ENCODE assay signal across 16 cellular contexts in the genomic region with DNA sequence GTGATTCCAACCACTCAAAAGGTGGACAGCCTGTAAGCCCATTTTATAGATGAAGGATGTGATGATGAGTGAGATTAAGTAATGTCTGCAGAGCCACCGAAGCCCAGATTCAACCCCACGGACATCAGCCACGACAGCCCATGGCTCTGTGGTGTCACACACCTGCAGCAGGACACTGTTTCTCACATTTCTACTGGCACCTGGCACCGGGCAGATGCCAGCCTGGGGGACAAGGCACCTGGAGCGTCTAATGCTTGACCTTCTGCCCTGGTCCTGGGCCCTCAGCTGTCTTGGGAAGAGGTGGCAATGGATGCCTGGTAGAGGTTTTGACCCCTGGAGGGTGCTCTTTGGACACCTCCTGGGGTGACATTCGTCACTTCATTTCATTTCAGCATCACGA.
DNase-seq lines count a peak whose midpoint lies in the region; TF ChIP-seq lines count a peak whose summit lies in the region.
"Had no signal": no experiment of that assay in that cellular context is flagged by ENCODE, and none has a peak within 500 bp of the region (broad histone marks: within the 10 kb centered on the region; RNA-seq: fewer than 3 reads in every experiment).

No MANE protein-coding gene starts in this region.

- peak; percentile 17; the same call in 1 of the 2 replicates for TF ChIP-seq CTCF in OCI-LY1 (IDR thresholded peaks at IDR 0.05; ENCODE audit: low read length)
- TF ChIP-seq CTCF in endodermal cell (conservative IDR thresholded peaks at IDR 0.05): no peak
- TF ChIP-seq CTCF in suprapubic skin (IDR thresholded peaks at IDR 0.05): no peak

- H3K9ac ChIP-seq in OCI-LY1 (ENCODE audit: low read length) (peak overlapping the region; percentile 71), endodermal cell (ENCODE audit: extremely low read depth, low read length, poor library complexity, severe bottlenecking) (no peak overlapping the region)

- CTCF ChIA-PET in activated CD4-positive, alpha-beta memory T cell treated with anti-CD3 and anti-CD28 coated beads for 36 hours (lab: Charles Lee): no interaction called here
- CTCF ChIA-PET in activated CD4-positive, alpha-beta memory T cell treated with anti-CD3 and anti-CD28 coated beads, Interleukin-2, amount 10 ng/mL, durations not matched to agents 7 days and 5 days (lab: Charles Lee): no interaction called here
- CTCF ChIA-PET in activated naive CD4-positive, alpha-beta T cell treated with anti-CD3 and anti-CD28 coated beads for 36 hours (lab: Charles Lee): no interaction called here

- H3K4me3 ChIP-seq in OCI-LY1 (ENCODE audit: low read depth, low read length, poor library complexity, severe bottlenecking): no peak overlapping the region
- no peak overlapping the region for H3K4me3 ChIP-seq in endodermal cell (ENCODE audit: low read length)
- H3K4me3 ChIP-seq in suprapubic skin: no peak overlapping the region

- H3K9me3 ChIP-seq in OCI-LY1 (ENCODE audit: low read length): no peaks in the 10 kb centered on the region
- H3K9me3 ChIP-seq in endodermal cell (ENCODE audit: control insufficient read depth, low read length): no peaks in the 10 kb centered on the region
- no peaks in the 10 kb centered on the region for H3K9me3 ChIP-seq in suprapubic skin

- peak overlapping the region; percentile 63 for H3K4me2 ChIP-seq in OCI-LY1 (ENCODE audit: low read length)

- H3K36me3 ChIP-seq in OCI-LY1 (ENCODE audit: insufficient read depth, low read length) (no peaks in the 10 kb centered on the region), endodermal cell (ENCODE audit: control insufficient read depth, insufficient read depth, low read length) (no peaks in the 10 kb centered on the region), suprapubic skin (no peaks in the 10 kb centered on the region)

- DNase-seq in activated CD4-positive, alpha-beta memory T cell treated with anti-CD3 and anti-CD28 coated beads for 36 hours: no peak
- DNase-seq in activated CD4-positive, alpha-beta memory T cell treated with anti-CD3 and anti-CD28 coated beads, Interleukin-2, amount 10 ng/mL, durations not matched to agents 7 days and 5 days: no peak
- DNase-seq in endodermal cell (peak; percentile 36), suprapubic skin (ENCODE audit: low spot score in 2 of 2) (peak; percentile 41 to 53), AG08396 (ENCODE audit: low spot score) (no peak), ureter (ENCODE audit: low spot score) (no peak)
- no peak for DNase-seq in activated naive CD4-positive, alpha-beta T cell treated with anti-CD3 and anti-CD28 coated beads for 36 hours
- DNase-seq: C1 segment of cervical spinal cord, DMS 273 treated with DMSO at 0.1 percent for 48 hours, Kasumi-1, NCI-H1417, NCI-H2029, NCI-H2171, NCI-H446, PC-3 had no signal

- no peaks in the 10 kb centered on the region for H3K27me3 ChIP-seq in OCI-LY1 (ENCODE audit: insufficient read depth, low read length)
- H3K27me3 ChIP-seq in endodermal cell (ENCODE audit: control insufficient read depth, insufficient read depth, low read length, poor library complexity, severe bottlenecking): no peaks in the 10 kb centered on the region
- no peaks in the 10 kb centered on the region for H3K27me3 ChIP-seq in suprapubic skin

- H3F3A ChIP-seq in OCI-LY1 (ENCODE audit: insufficient read depth, low read length): peaks cover 21% of the 10 kb centered on the region

- no peak overlapping the region for H2AFZ ChIP-seq in OCI-LY1 (ENCODE audit: low read length)

- POLR2A ChIA-PET in activated CD4-positive, alpha-beta memory T cell treated with anti-CD3 and anti-CD28 coated beads for 36 hours (lab: Charles Lee): no interaction called here
- POLR2A ChIA-PET in activated CD4-positive, alpha-beta memory T cell treated with anti-CD3 and anti-CD28 coated beads, Interleukin-2, amount 10 ng/mL, durations not matched to agents 7 days and 5 days (lab: Charles Lee): no interaction called here

- no peaks in the 10 kb centered on the region for H3K9me3 Mint-ChIP-seq in activated CD4-positive, alpha-beta memory T cell treated with anti-CD3 and anti-CD28 coated beads for 36 hours
- H3K9me3 Mint-ChIP-seq in activated CD4-positive, alpha-beta memory T cell treated with anti-CD3 and anti-CD28 coated beads, Interleukin-2, amount 10 ng/mL, durations not matched to agents 7 days and 5 days: peaks cover 4% of the 10 kb centered on the region
- peaks cover 13% of the 10 kb centered on the region for H3K9me3 Mint-ChIP-seq in endodermal cell
- H3K9me3 Mint-ChIP-seq in activated naive CD4-positive, alpha-beta T cell treated with anti-CD3 and anti-CD28 coated beads for 36 hours: no peaks in the 10 kb centered on the region

- peaks cover 90% of the 10 kb centered on the region for H3K4me1 ChIP-seq in OCI-LY1 (ENCODE audit: insufficient read depth, low read length, severe bottlenecking)
- no peaks in the 10 kb centered on the region for H3K4me1 ChIP-seq in endodermal cell (ENCODE audit: control insufficient read depth, insufficient read depth, low read length)
- H3K4me1 ChIP-seq in suprapubic skin: peaks cover 18% of the 10 kb centered on the region

- no peaks in the 10 kb centered on the region for H3K79me2 ChIP-seq in OCI-LY1 (ENCODE audit: insufficient read depth, low read length)

- H4K20me1 ChIP-seq in OCI-LY1 (ENCODE audit: insufficient read depth, low read length): no peaks in the 10 kb centered on the region

- H3K27ac ChIP-seq in OCI-LY1 (ENCODE audit: low read depth, low read length, poor library complexity, severe bottlenecking) (peak overlapping the region; percentile 100), endodermal cell (ENCODE audit: low read depth, low read length) (no peak overlapping the region), suprapubic skin (no peak overlapping the region)

- peak overlapping the region; percentile 19 for H3K27ac Mint-ChIP-seq in activated CD4-positive, alpha-beta memory T cell treated with anti-CD3 and anti-CD28 coated beads for 36 hours
- no peak overlapping the region for H3K27ac Mint-ChIP-seq in activated CD4-positive, alpha-beta memory T cell treated with anti-CD3 and anti-CD28 coated beads, Interleukin-2, amount 10 ng/mL, durations not matched to agents 7 days and 5 days
- H3K27ac Mint-ChIP-seq in endodermal cell: no peak overlapping the region
- H3K27ac Mint-ChIP-seq in activated naive CD4-positive, alpha-beta T cell treated with anti-CD3 and anti-CD28 coated beads for 36 hours: no peak overlapping the region

- H3K27me3 Mint-ChIP-seq in activated CD4-positive, alpha-beta memory T cell treated with anti-CD3 and anti-CD28 coated beads for 36 hours: peaks cover 32% of the 10 kb centered on the region
- H3K27me3 Mint-ChIP-seq in activated CD4-positive, alpha-beta memory T cell treated with anti-CD3 and anti-CD28 coated beads, Interleukin-2, amount 10 ng/mL, durations not matched to agents 7 days and 5 days: peaks cover 22% of the 10 kb centered on the region
- peaks cover 3% of the 10 kb centered on the region for H3K27me3 Mint-ChIP-seq in endodermal cell (ENCODE audit: insufficient read depth)
- H3K27me3 Mint-ChIP-seq in activated naive CD4-positive, alpha-beta T cell treated with anti-CD3 and anti-CD28 coated beads for 36 hours (ENCODE audit: low read depth): peaks cover 15% of the 10 kb centered on the region

- H3K9me2 ChIP-seq in OCI-LY1 (ENCODE audit: low read depth, low read length): no peaks in the 10 kb centered on the region

- 87 to 95% methylated on average over 5 to 7 of the region's 7 CpGs for WGBS in endodermal cell (ENCODE audit: insufficient coverage in 1 of 2, insufficient read length in 1 of 2), 2 experiments
- WGBS in suprapubic skin: 93% methylated on average over 7 of the region's 7 CpGs

- H3K4me1 Mint-ChIP-seq in activated CD4-positive, alpha-beta memory T cell treated with anti-CD3 and anti-CD28 coated beads for 36 hours (ENCODE audit: low read depth): peaks cover 40% of the 10 kb centered on the region
- peaks cover 38% of the 10 kb centered on the region for H3K4me1 Mint-ChIP-seq in activated CD4-positive, alpha-beta memory T cell treated with anti-CD3 and anti-CD28 coated beads, Interleukin-2, amount 10 ng/mL, durations not matched to agents 7 days and 5 days
- peaks cover 7% of the 10 kb centered on the region for H3K4me1 Mint-ChIP-seq in endodermal cell
- H3K4me1 Mint-ChIP-seq in activated naive CD4-positive, alpha-beta T cell treated with anti-CD3 and anti-CD28 coated beads for 36 hours (ENCODE audit: low read depth): peaks cover 26% of the 10 kb centered on the region

- TF ChIP-seq EP300 in suprapubic skin (IDR thresholded peaks at IDR 0.05): no peak

- intact Hi-C loops in activated CD4-positive, alpha-beta memory T cell treated with anti-CD3 and anti-CD28 coated beads for 36 hours (cut with micrococcal nuclease): loop anchor here (10.0 kb wide), 1 partner anchor 223 kb away; no protein-coding TSS in a partner anchor
- intact Hi-C loops in activated naive CD4-positive, alpha-beta T cell treated with anti-CD3 and anti-CD28 coated beads for 36 hours (cut with micrococcal nuclease): loop anchor here (2.0 to 5.0 kb wide), 2 partner anchors 225 to 591 kb away; no protein-coding TSS in a partner anchor

- H3K4me3 Mint-ChIP-seq in activated CD4-positive, alpha-beta memory T cell treated with anti-CD3 and anti-CD28 coated beads for 36 hours: no peak overlapping the region
- no peak overlapping the region for H3K4me3 Mint-ChIP-seq in activated CD4-positive, alpha-beta memory T cell treated with anti-CD3 and anti-CD28 coated beads, Interleukin-2, amount 10 ng/mL, durations not matched to agents 7 days and 5 days
- no peak overlapping the region for H3K4me3 Mint-ChIP-seq in endodermal cell
- no peak overlapping the region for H3K4me3 Mint-ChIP-seq in activated naive CD4-positive, alpha-beta T cell treated with anti-CD3 and anti-CD28 coated beads for 36 hours

- no peak for TF ChIP-seq POLR2A in suprapubic skin (IDR thresholded peaks at IDR 0.05)

- no peaks in the 10 kb centered on the region for H3K36me3 Mint-ChIP-seq in activated CD4-positive, alpha-beta memory T cell treated with anti-CD3 and anti-CD28 coated beads for 36 hours
- no peaks in the 10 kb centered on the region for H3K36me3 Mint-ChIP-seq in activated CD4-positive, alpha-beta memory T cell treated with anti-CD3 and anti-CD28 coated beads, Interleukin-2, amount 10 ng/mL, durations not matched to agents 7 days and 5 days (ENCODE audit: low read depth)
- H3K36me3 Mint-ChIP-seq in endodermal cell (ENCODE audit: low read depth): no peaks in the 10 kb centered on the region
- no peaks in the 10 kb centered on the region for H3K36me3 Mint-ChIP-seq in activated naive CD4-positive, alpha-beta T cell treated with anti-CD3 and anti-CD28 coated beads for 36 hours (ENCODE audit: low read depth)

Comparison
In these comparisons a context has a peak if more than half of its experiments do, and no peak if none do; other contexts are left out.
1. DNase-seq: peak in endodermal cell (single experiment) and suprapubic skin (2 of 2); none in activated CD4-positive, alpha-beta memory T cell treated with anti-CD3 and anti-CD28 coated beads for 36 hours (single experiment), activated CD4-positive, alpha-beta memory T cell treated with anti-CD3 and anti-CD28 coated beads, Interleukin-2, amount 10 ng/mL, durations not matched to agents 7 days and 5 days (single experiment), activated naive CD4-positive, alpha-beta T cell treated with anti-CD3 and anti-CD28 coated beads for 36 hours (single experiment), AG08396 (single experiment) and ureter (single experiment).